In genomic region chr6:157176-157575, GRCh38 we compare ENCODE assay signal across 8 cellular contexts.
DNase-seq lines count a peak whose midpoint lies in the region; TF ChIP-seq lines count a peak whose summit lies in the region.
"Not testable (repeated sequence)": the region's sequence is repeated elsewhere in the genome, so short reads cannot be mapped to it uniquely, and the experiment has no call there.

No MANE protein-coding gene starts in this region.

- not testable (repeated sequence) for H3K4me3 ChIP-seq in AG09309 (ENCODE audit: control insufficient read depth, low read depth, low read length); Jurkat, Clone E6-1 (ENCODE audit: low read length); adipocyte (ENCODE audit: low read length); fibroblast of pulmonary artery (replicated peaks; ENCODE audit: low read depth, low read length); neural progenitor cell

- H3K27ac ChIP-seq in VCaP, neural progenitor cell: not testable (repeated sequence)

- H4K20me1 ChIP-seq in neural progenitor cell (ENCODE audit: low read depth): not testable (repeated sequence)

- H3F3A ChIP-seq in neural progenitor cell (ENCODE audit: low read depth): not testable (repeated sequence)

- H3K9me3 Mint-ChIP-seq in neural progenitor cell: not testable (repeated sequence)

- not testable (repeated sequence) for H3K36me3 ChIP-seq in adipocyte (ENCODE audit: control insufficient read depth, insufficient read depth, low read length, severe bottlenecking); neural progenitor cell

- peaks cover 33% of the 10 kb centered on the region for H3K4me1 ChIP-seq in adipocyte (ENCODE audit: control insufficient read depth, insufficient read depth, low read length)
- not testable (repeated sequence) for H3K4me1 ChIP-seq in neural progenitor cell

- H3K9me3 ChIP-seq in adipocyte (ENCODE audit: control insufficient read depth, low read length); neural progenitor cell (ENCODE audit: low read depth): not testable (repeated sequence)

- H3K79me2 ChIP-seq in neural progenitor cell (ENCODE audit: low read depth): not testable (repeated sequence)

- not testable (repeated sequence) for H2AFZ ChIP-seq in neural progenitor cell (replicated peaks)

- peaks cover 13% of the 10 kb centered on the region for H3K27me3 ChIP-seq in adipocyte (replicated peaks; ENCODE audit: control insufficient read depth, insufficient read depth, low read length)
- not testable (repeated sequence) for H3K27me3 ChIP-seq in neural progenitor cell

- not testable (repeated sequence) for H3K4me3 Mint-ChIP-seq in neural progenitor cell

- not testable (repeated sequence) for H3K9ac ChIP-seq in adipocyte (ENCODE audit: low read length); neural progenitor cell

- H3K27me3 Mint-ChIP-seq in neural progenitor cell (ENCODE audit: insufficient read depth, low read depth): not testable (repeated sequence)

- peaks cover 16% of the 10 kb centered on the region for H3K4me1 Mint-ChIP-seq in neural progenitor cell

- H3K4me2 ChIP-seq in neural progenitor cell: not testable (repeated sequence)

- H3K36me3 Mint-ChIP-seq in neural progenitor cell: not testable (repeated sequence)

- not testable (repeated sequence) for DNase-seq in AG09309 (ENCODE audit: low read depth); GM10266 (ENCODE audit: extremely low spot score); fibroblast of pulmonary artery (ENCODE audit: low read depth); neural progenitor cell (ENCODE audit: low spot score)
- peak; percentile 7 for DNase-seq in Jurkat, Clone E6-1 (ENCODE audit: low read depth, low spot score)
- DNase-seq in NCI-H82 (lab: John Stamatoyannopoulos, UW): peak; percentile 24
- peak; percentile 27 for DNase-seq in adipocyte (ENCODE audit: low read depth)

- TF ChIP-seq CTCF in AG09309 (IDR thresholded peaks at IDR 0.05; ENCODE audit: control insufficient read depth, insufficient read depth, low read depth, low read length, missing control alignments): peak; percentile 38
- peak; percentile 35 for TF ChIP-seq CTCF in GM10266 (IDR thresholded peaks at IDR 0.05; ENCODE audit: control insufficient read depth, insufficient read depth, low read depth, missing control alignments)
- peak; percentile 14; the same call in 1 of the 2 replicates for TF ChIP-seq CTCF in VCaP (conservative IDR thresholded peaks at IDR 0.05)
- TF ChIP-seq CTCF in fibroblast of pulmonary artery (IDR thresholded peaks at IDR 0.05; ENCODE audit: low read length, missing control alignments): peak; percentile 28
- TF ChIP-seq CTCF in neural progenitor cell (IDR thresholded peaks at IDR 0.05): peak; percentile 41

- not testable (repeated sequence) for H3K27ac Mint-ChIP-seq in neural progenitor cell
